9 cellular contexts compared by ENCODE assay signal in the genomic region with DNA sequence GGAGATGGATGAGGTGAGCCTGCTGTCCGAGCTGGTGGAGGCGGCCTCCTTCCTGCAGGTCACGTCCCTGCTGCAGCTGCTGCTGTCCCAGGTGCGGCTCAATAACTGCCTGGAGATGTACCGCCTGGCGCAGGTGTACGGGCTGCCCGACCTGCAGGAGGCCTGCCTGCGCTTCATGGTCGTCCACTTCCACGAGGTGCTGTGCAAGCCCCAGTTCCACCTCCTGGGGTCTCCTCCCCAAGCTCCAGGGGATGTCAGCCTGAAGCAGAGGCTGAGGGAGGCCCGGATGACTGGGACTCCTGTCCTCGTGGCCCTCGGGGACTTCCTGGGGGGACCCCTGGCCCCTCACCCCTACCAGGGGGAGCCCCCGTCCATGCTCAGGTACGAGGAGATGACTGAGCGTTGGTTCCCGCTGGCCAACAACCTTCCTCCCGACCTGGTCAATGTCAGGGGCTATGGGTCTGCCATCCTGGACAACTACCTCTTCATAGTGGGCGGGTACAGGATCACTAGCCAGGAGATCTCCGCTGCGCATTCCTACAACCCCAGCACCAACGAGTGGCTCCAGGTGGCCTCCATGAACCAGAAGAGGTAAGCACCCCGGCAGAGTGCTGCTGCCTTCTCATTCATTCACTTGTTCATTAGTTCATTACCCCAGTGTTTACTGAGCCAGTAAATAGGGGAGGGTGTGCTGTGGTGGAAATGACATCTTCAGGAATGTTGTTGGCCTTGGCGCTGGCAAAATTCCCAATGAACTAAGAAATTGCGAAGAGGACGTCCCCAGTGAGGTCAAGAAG. TPM values are rescaled to one million over a fixed set of nuclear protein-coding genes. Genes with fewer than 3 reads are reported as not detected.
A peak's percentile ranks its signal among the peaks of the same experiment; 100 is the strongest.
DNase-seq lines count a peak whose midpoint lies in the region; ATAC-seq and TF ChIP-seq lines count a peak whose summit lies in the region.
"Had no signal": no experiment of that assay in that cellular context is flagged by ENCODE, and none has a peak within 500 bp of the region (broad histone marks: within the 10 kb centered on the region; RNA-seq: fewer than 3 reads in every experiment).

No MANE protein-coding gene starts in this region.

- no peak for DNase-seq in BJ (ENCODE audit: low read depth)
- peak in 6 of 7 donors; percentile 29 to 69 (median 54) for DNase-seq in adrenal gland
- no peak for DNase-seq in DMS114 treated with DMSO at 0.1 percent for 48 hours (lab: John Stamatoyannopoulos, UW; ENCODE audit: unreplicated experiment)

- H2AFZ ChIP-seq in OCI-LY3 (ENCODE audit: low read depth, low read length) = peak overlapping the region; percentile 71

- WGBS in adrenal gland, 4 donors = 13 to 37% (median 14%) methylated on average over 6 to 27 of the region's 27 CpGs

- no peak for TF ChIP-seq POLR2A in adrenal gland (IDR thresholded peaks at IDR 0.05)

- H3K4me1 ChIP-seq in OCI-LY3 (ENCODE audit: low read length) (peaks cover 17% of the 10 kb centered on the region), adrenal gland (replicated peaks in 1 of 2) (peaks cover 8 to 30% of the 10 kb centered on the region in 2 donors), iPS-15b (ENCODE audit: control insufficient read depth, insufficient read depth, low read length) (peaks cover 11% of the 10 kb centered on the region)

- intact Hi-C loops in adrenal gland (cut with DNase I) = no loop called here

- H3K4me3 ChIP-seq in BJ (ENCODE audit: low read depth, low read length) = peak overlapping the region; percentile 78
- peak overlapping the region; percentile 96 for H3K4me3 ChIP-seq in OCI-LY3 (ENCODE audit: low read length)
- peak overlapping the region; percentile 22 to 92 (median 66) for H3K4me3 ChIP-seq in adrenal gland
- peak overlapping the region; percentile 91 for H3K4me3 ChIP-seq in iPS-15b (ENCODE audit: low read depth, low read length)
- peak overlapping the region; percentile 63 to 89 (median 74) for H3K4me3 ChIP-seq in skin epidermis

- H3K27ac ChIP-seq in OCI-LY3 (ENCODE audit: low read length) (peak overlapping the region; percentile 48), adrenal gland (peak overlapping the region; percentile 53 to 96 (median 68)), skin epidermis (peak overlapping the region; percentile 36 to 94 (median 87))

- no peaks in the 10 kb centered on the region for H3K9me3 ChIP-seq in OCI-LY3 (ENCODE audit: insufficient read depth, low read length)
- no peaks in the 10 kb centered on the region for H3K9me3 ChIP-seq in adrenal gland (replicated peaks in 1 of 3)
- H3K9me3 ChIP-seq in iPS-15b (ENCODE audit: control insufficient read depth, insufficient read depth, low read length) = no peaks in the 10 kb centered on the region

- H3K27me3 ChIP-seq in BJ (ENCODE audit: control insufficient read depth, insufficient read depth, low read length) (no peaks in the 10 kb centered on the region), OCI-LY3 (ENCODE audit: low read depth, low read length) (no peaks in the 10 kb centered on the region), adrenal gland (no peaks in the 10 kb centered on the region), iPS-15b (ENCODE audit: control insufficient read depth, insufficient read depth, low read length) (no peaks in the 10 kb centered on the region)

- POLR2A ChIA-PET in BJ (lab: Charles Lee) = interaction anchor here (0.6 kb wide), 1 partner anchor 20 kb away, joined by 11 read pairs; no protein-coding TSS in a partner anchor

- peaks cover 61% of the 10 kb centered on the region for H3K79me2 ChIP-seq in OCI-LY3 (ENCODE audit: low read length)

- H3K4me2 ChIP-seq in OCI-LY3 (ENCODE audit: low read length) = peak overlapping the region; percentile 96

- ATAC-seq in GM19023 (IDR thresholded peaks at IDR 0.05; ENCODE audit: unreplicated experiment) = peak; percentile 38
- peak; percentile 36 for ATAC-seq in HG03135 (IDR thresholded peaks at IDR 0.05; ENCODE audit: unreplicated experiment)

- H3K36me3 ChIP-seq in BJ (ENCODE audit: control insufficient read depth, insufficient read depth, low read length) (no peaks in the 10 kb centered on the region), OCI-LY3 (replicated peaks; ENCODE audit: low read depth, low read length) (peaks cover 8% of the 10 kb centered on the region), adrenal gland (replicated peaks in 1 of 2) (no peaks in the 10 kb centered on the region), iPS-15b (ENCODE audit: control insufficient read depth, insufficient read depth, low read length) (no peaks in the 10 kb centered on the region)

- H3K9ac ChIP-seq in OCI-LY3 (ENCODE audit: low read length) = peak overlapping the region; percentile 92
- H3K9ac ChIP-seq in iPS-15b (ENCODE audit: low read depth, low read length) = peak overlapping the region; percentile 60

- CTCF ChIA-PET in BJ (lab: Yijun Ruan, JAX) = interaction anchor here (0.8 to 1.7 kb wide), 4 partner anchors 20 to 160 kb away, joined by 3 to 4 read pairs (median 3); no protein-coding TSS in a partner anchor

- TF ChIP-seq CTCF in BJ (IDR thresholded peaks at IDR 0.05; ENCODE audit: insufficient read depth, low read depth, low read length) (no peak), OCI-LY3 (IDR thresholded peaks at IDR 0.05; ENCODE audit: low read depth, low read length) (peak; percentile 5; the same call in 1 of the 2 replicates), adrenal gland (IDR thresholded peaks at IDR 0.05) (no peak)

- H4K20me1 ChIP-seq in OCI-LY3 (ENCODE audit: insufficient read depth, low read length) = no peaks in the 10 kb centered on the region

RNA-seq across cellular contexts. Expression of a gene that starts 0.8 kb away (rescaled TPM):
- not detected in 2 replicates for polyA plus RNA-seq in BJ (2011; rRNA removed)
- not detected in 2 replicates for polyA minus RNA-seq in BJ (2011; rRNA and poly(A)+ RNA removed)
- total RNA-seq in adrenal gland = not detected
- under 1 TPM in 1 of 3 donors, not detected in 2; 0.07 TPM for polyA plus RNA-seq in adrenal gland
- total RNA-seq: T-helper 1 cell treated with Interleukin-12 subunit alpha and Interleukin-12 subunit beta and Interleukin-4 antibody, amounts not matched to agents 30 ng/mL and 1 ng/mL, for 36 hours had no signal

RNA-seq across cellular contexts. Expression of a gene that starts 0.8 kb away (rescaled TPM):
- 22.6 and 23.6 TPM in 2 replicates for polyA plus RNA-seq in BJ (2011; rRNA removed)
- 46.6 and 74.3 TPM in 2 replicates for polyA minus RNA-seq in BJ (2011; rRNA and poly(A)+ RNA removed)
- total RNA-seq in adrenal gland = 10 to 100 TPM; 15.2 to 20.8 (median 19.0) TPM
- 10 to 100 TPM in 1 of 3 donors, 1 to 10 TPM in 2; 7.8 to 12.7 (median 9.4) TPM for polyA plus RNA-seq in adrenal gland

Comparison
In these comparisons a context has a peak if more than half of its experiments do, and no peak if none do; other contexts are left out.
1. DNase-seq: peak in adrenal gland (6 of 7); none in BJ (single experiment) and DMS114 treated with DMSO at 0.1 percent for 48 hours (single experiment).
2. Peak in every context shown above with its lines, with median percentiles within 50 percentile points of each other: H3K4me3 ChIP-seq and H3K27ac ChIP-seq.